20 cellular contexts compared by ENCODE assay signal in the genomic region with DNA sequence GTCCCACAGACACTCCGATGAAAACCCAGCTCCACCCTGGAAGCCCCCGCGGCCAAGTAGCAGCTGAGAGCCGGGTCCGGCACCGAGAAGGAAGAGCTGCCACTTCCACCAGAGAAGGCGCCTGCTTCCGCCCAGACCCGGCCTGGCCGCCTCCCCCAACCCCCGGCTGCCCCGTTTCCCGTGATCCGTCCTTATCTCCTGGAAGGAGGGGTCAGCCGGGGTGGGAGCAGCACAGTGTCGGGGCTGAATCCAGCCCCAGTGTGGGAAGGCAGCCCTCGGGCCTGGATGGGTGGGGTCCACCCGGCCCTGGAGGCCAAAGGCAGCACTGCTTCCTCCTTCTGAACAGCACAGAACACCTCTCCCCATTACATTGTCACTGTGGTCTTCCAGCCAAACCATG.
DNase-seq lines count a peak whose midpoint lies in the region; ATAC-seq and TF ChIP-seq lines count a peak whose summit lies in the region.
"Had no signal": no experiment of that assay in that cellular context is flagged by ENCODE, and none has a peak within 500 bp of the region (broad histone marks: within the 10 kb centered on the region; RNA-seq: fewer than 3 reads in every experiment).

No MANE protein-coding gene starts in this region.

- H3K9me3 ChIP-seq in PC-9 (ENCODE audit: insufficient read depth, low read depth) (no peaks in the 10 kb centered on the region), right atrium auricular region (no peaks in the 10 kb centered on the region)
- H3K9me3 ChIP-seq: mucosa of descending colon, spleen had no signal

- ATAC-seq in GM21526 (IDR thresholded peaks at IDR 0.05; ENCODE audit: low FRiP score, unreplicated experiment) (no peak), GM18867 (IDR thresholded peaks at IDR 0.05; ENCODE audit: unreplicated experiment) (no peak)
- ATAC-seq: effector memory CD8-positive, alpha-beta T cell; mucosa of descending colon had no signal

- peaks cover 37% of the 10 kb centered on the region for H3F3A ChIP-seq in PC-9 (ENCODE audit: insufficient read depth, low read depth)

- H3K4me3 ChIP-seq in BJ (ENCODE audit: low read depth, low read length): no peak overlapping the region
- peak overlapping the region; percentile 52 for H3K4me3 ChIP-seq in PC-9
- no peak overlapping the region for H3K4me3 ChIP-seq in right atrium auricular region
- H3K4me3 ChIP-seq in retinal pigment epithelial cell (ENCODE audit: low read length): no peak overlapping the region
- H3K4me3 ChIP-seq: mucosa of descending colon, spleen had no signal

- POLR2A ChIA-PET in BJ (lab: Charles Lee) (interaction anchor here (2.0 kb wide), 1 partner anchor 11 kb away, joined by 9 read pairs; no protein-coding TSS in a partner anchor), PC-9 (lab: Charles Lee; ENCODE audit: unreplicated experiment) (interaction anchor here (0.8 kb wide), 1 partner anchor 13 kb away, joined by 7 read pairs; no protein-coding TSS in a partner anchor)

- H3K4me1 ChIP-seq in PC-9 (replicated peaks; ENCODE audit: insufficient read depth) (peaks cover 62% of the 10 kb centered on the region), right atrium auricular region (peaks cover 0 to 57% of the 10 kb centered on the region in 2 donors)

- peaks cover 16% of the 10 kb centered on the region for H3K79me2 ChIP-seq in PC-9 (ENCODE audit: low read depth)

- peak overlapping the region; percentile 97 for H3K27ac ChIP-seq in PC-9
- peak overlapping the region; percentile 53 to 55 for H3K27ac ChIP-seq in right atrium auricular region

- intact Hi-C loops in PC-9 (cut with micrococcal nuclease; ENCODE audit: unreplicated experiment): loop anchor here (1.0 to 5.0 kb wide), 2 partner anchors 13 to 80 kb away; no protein-coding TSS in a partner anchor

- CTCF ChIA-PET in BJ (lab: Yijun Ruan, JAX): interaction anchor here (2.1 to 3.4 kb wide), 2 partner anchors 12 to 23 kb away, joined by 8 to 10 read pairs; no protein-coding TSS in a partner anchor
- CTCF ChIA-PET in PC-9 (lab: Charles Lee): no interaction called here

- H3K27me3 ChIP-seq in BJ (ENCODE audit: control insufficient read depth, insufficient read depth, low read length) (no peaks in the 10 kb centered on the region), PC-9 (ENCODE audit: insufficient read depth, low read depth) (no peaks in the 10 kb centered on the region), right atrium auricular region (no peaks in the 10 kb centered on the region)

- peak overlapping the region; percentile 77 for H3K4me2 ChIP-seq in PC-9

- H3K36me3 ChIP-seq in BJ (ENCODE audit: control insufficient read depth, insufficient read depth, low read length) (no peaks in the 10 kb centered on the region), PC-9 (ENCODE audit: low read depth) (no peaks in the 10 kb centered on the region), right atrium auricular region (no peaks in the 10 kb centered on the region)
- H3K36me3 ChIP-seq: spleen had no signal

- H4K20me1 ChIP-seq in PC-9 (ENCODE audit: insufficient read depth): no peaks in the 10 kb centered on the region

- BruUV-seq in PC-9 (replicated peaks; lab: Mats Ljungman, UMichigan): no TSS peak

- DNase-seq in BJ (ENCODE audit: low read depth) (no peak), PC-9 (peak; percentile 75 to 80), right atrium auricular region (ENCODE audit: low spot score) (peak; percentile 74), retinal pigment epithelial cell (ENCODE audit: low read depth) (no peak), pons (ENCODE audit: low spot score) (no peak), NCI-H1105 treated with DMSO at 0.1 percent for 48 hours (lab: John Stamatoyannopoulos, UW) (no peak)
- DNase-seq: activated CD4-positive, alpha-beta T cell treated with anti-CD3 and anti-CD28 coated beads, Interleukin-2, amount 50 U/mL, for 4 hours; activated naive CD8-positive, alpha-beta T cell treated with anti-CD3 and anti-CD28 coated beads for 36 hours; activated T-cell treated with anti-CD3 and anti-CD28 coated beads, Interleukin-2, amount 50 U/mL, for 48 hours; central memory CD4-positive, alpha-beta T cell; effector memory CD8-positive, alpha-beta T cell; KG1; mucosa of descending colon; NCI-H146; NCI-H446; nucleus accumbens; spleen; stimulated activated naive B cell treated with anti-CD40 and anti-IgM and Interleukin-4, amounts not matched to agents 10 μg/mL and 1 μg/mL and 100 μg/mL, for 72 hours had no signal

- H2AFZ ChIP-seq in PC-9: no peak overlapping the region

- peak; percentile 7; the same call in 1 of the 2 replicates for TF ChIP-seq CTCF in BJ (IDR thresholded peaks at IDR 0.05; ENCODE audit: insufficient read depth, low read depth, low read length)
- no peak for TF ChIP-seq CTCF in PC-9 (conservative IDR thresholded peaks at IDR 0.05)
- no peak for TF ChIP-seq CTCF in right atrium auricular region (IDR thresholded peaks at IDR 0.05)
- peak; percentile 1 for TF ChIP-seq CTCF in retinal pigment epithelial cell (conservative IDR thresholded peaks at IDR 0.05; ENCODE audit: low read depth, low read length)

- no peaks in the 10 kb centered on the region for H3K9me2 ChIP-seq in PC-9 (ENCODE audit: insufficient read depth)

Comparison
In these comparisons a context has a peak if more than half of its experiments do, and no peak if none do; other contexts are left out.
1. DNase-seq: peak in PC-9 (2 of 2) and right atrium auricular region (single experiment); none in BJ (single experiment), retinal pigment epithelial cell (single experiment), pons (single experiment) and NCI-H1105 treated with DMSO at 0.1 percent for 48 hours (single experiment).
2. CTCF ChIP-seq: peak in BJ (single experiment) and retinal pigment epithelial cell (single experiment); none in PC-9 (single experiment) and right atrium auricular region (0 of 2).